1 cellular context compared by ENCODE assay signal in genomic region chr10:29657719-29658274, GRCh38.
TF ChIP-seq lines count a peak whose summit lies in the region.

No MANE protein-coding gene starts in this region.

TF ChIP-seq in HEK293, 187 proteins besides CTCF, POLR2A, EP300 and RAD21 (continued from another document and continues in another):
- TF ChIP-seq GLI4 (tag by site-specific recombination; IDR thresholded peaks at IDR 0.05): no peak
- TF ChIP-seq SP2 (tag by site-specific recombination; IDR thresholded peaks at IDR 0.05): 0 out of 2 replicates have a peak, but pooled peaks have one; percentile 11
- peak; percentile 91 for TF ChIP-seq OVOL3 (tag by site-specific recombination; IDR thresholded peaks at IDR 0.05)
- TF ChIP-seq ZNF211 (tag by site-specific recombination; IDR thresholded peaks at IDR 0.05; ENCODE audit: low read depth): no peak
- TF ChIP-seq ZNF639 (tag by site-specific recombination; IDR thresholded peaks at IDR 0.05): peak; percentile 58
- TF ChIP-seq SCRT2 (tag by site-specific recombination; IDR thresholded peaks at IDR 0.05): no peak
- peak; percentile 73; the same call in 1 of the 2 replicates for TF ChIP-seq ZNF24 (tag by site-specific recombination; IDR thresholded peaks at IDR 0.05)
- TF ChIP-seq TCF7L2 (IDR thresholded peaks at IDR 0.05; ENCODE audit: borderline replicate concordance, low read depth, low read length): peak; percentile 77; the same call in 1 of the 2 replicates
- peak; percentile 76 for TF ChIP-seq WT1 (tag by site-specific recombination; IDR thresholded peaks at IDR 0.05)
- TF ChIP-seq ZXDB (tag by site-specific recombination; IDR thresholded peaks at IDR 0.05): peak; percentile 90
- TF ChIP-seq ZNF692 (tag by site-specific recombination; IDR thresholded peaks at IDR 0.05): peak; percentile 46; the same call in 1 of the 2 replicates
- TF ChIP-seq ZIC2 (tag by site-specific recombination; IDR thresholded peaks at IDR 0.05): no peak
- peak; percentile 70; the same call in 1 of the 2 replicates for TF ChIP-seq ZNF394 (tag by site-specific recombination; IDR thresholded peaks at IDR 0.05; ENCODE audit: borderline replicate concordance)
- 0 out of 2 replicates have a peak, but pooled peaks have one; percentile 36 for TF ChIP-seq ZNF2 (tag by site-specific recombination; IDR thresholded peaks at IDR 0.05)
- 0 out of 2 replicates have a peak, but pooled peaks have one; percentile 52 for TF ChIP-seq PRDM4 (tag by site-specific recombination; IDR thresholded peaks at IDR 0.05)
- peak; percentile 96 for TF ChIP-seq SP7 (tag by site-specific recombination; IDR thresholded peaks at IDR 0.05)
- TF ChIP-seq ZBTB7A (tag by site-specific recombination; IDR thresholded peaks at IDR 0.05; ENCODE audit: low read depth): no peak
- TF ChIP-seq PBX3 (CRISPR knock-in tag; IDR thresholded peaks at IDR 0.05): no peak
- TF ChIP-seq ZNF843 (tag by site-specific recombination; IDR thresholded peaks at IDR 0.05): peak; percentile 92; the same call in 1 of the 2 replicates
- peak; percentile 74 for TF ChIP-seq INSM2 (tag by site-specific recombination; IDR thresholded peaks at IDR 0.05)
- no peak for TF ChIP-seq REST (tag by site-specific recombination; IDR thresholded peaks at IDR 0.05)
- TF ChIP-seq ZSCAN23 (tag by site-specific recombination; IDR thresholded peaks at IDR 0.05): peak; percentile 25; the same call in 1 of the 2 replicates
- TF ChIP-seq BCL11A (tag by site-specific recombination; IDR thresholded peaks at IDR 0.05; ENCODE audit: low read depth): 0 out of 2 replicates have a peak, but pooled peaks have one; percentile 56
- peak; percentile 77 for TF ChIP-seq ZNF664 (tag by site-specific recombination; IDR thresholded peaks at IDR 0.05)
- TF ChIP-seq ZNF416 (tag by site-specific recombination; IDR thresholded peaks at IDR 0.05): no peak
- TF ChIP-seq ZFP69B (tag by site-specific recombination; IDR thresholded peaks at IDR 0.05): peak; percentile 37; the same call in 1 of the 2 replicates
- 0 out of 2 replicates have a peak, but pooled peaks have one; percentile 37 for TF ChIP-seq IKZF3 (tag by site-specific recombination; IDR thresholded peaks at IDR 0.05)
- peak; percentile 41; the same call in 1 of the 2 replicates for TF ChIP-seq PATZ1 (tag by site-specific recombination; IDR thresholded peaks at IDR 0.05)
- peak; percentile 61; the same call in 1 of the 2 replicates for TF ChIP-seq GLIS1 (tag by site-specific recombination; IDR thresholded peaks at IDR 0.05)
- peak; percentile 45; the same call in 1 of the 2 replicates for TF ChIP-seq KLF10 (tag by site-specific recombination; IDR thresholded peaks at IDR 0.05)
- peak; percentile 57; the same call in 1 of the 2 replicates for TF ChIP-seq KLF8 (tag by site-specific recombination; IDR thresholded peaks at IDR 0.05)
- TF ChIP-seq PRDM6 (tag by site-specific recombination; IDR thresholded peaks at IDR 0.05): peak; percentile 99
- TF ChIP-seq ZNF510 (tag by site-specific recombination; IDR thresholded peaks at IDR 0.05; ENCODE audit: insufficient replicate concordance): peak; percentile 13
- peak; percentile 87 for TF ChIP-seq HIC1 (tag by site-specific recombination; IDR thresholded peaks at IDR 0.05)
- 0 out of 2 replicates have a peak, but pooled peaks have one; percentile 60 for TF ChIP-seq ZNF18 (tag by site-specific recombination; IDR thresholded peaks at IDR 0.05)
- TF ChIP-seq ZNF433 (tag by site-specific recombination; IDR thresholded peaks at IDR 0.05; ENCODE audit: low read depth): no peak
- 0 out of 2 replicates have a peak, but pooled peaks have one; percentile 37 for TF ChIP-seq ZBTB1 (tag by site-specific recombination; IDR thresholded peaks at IDR 0.05)
